Comparison of ENCODE assay signal across 9 cellular contexts in the genomic region with DNA sequence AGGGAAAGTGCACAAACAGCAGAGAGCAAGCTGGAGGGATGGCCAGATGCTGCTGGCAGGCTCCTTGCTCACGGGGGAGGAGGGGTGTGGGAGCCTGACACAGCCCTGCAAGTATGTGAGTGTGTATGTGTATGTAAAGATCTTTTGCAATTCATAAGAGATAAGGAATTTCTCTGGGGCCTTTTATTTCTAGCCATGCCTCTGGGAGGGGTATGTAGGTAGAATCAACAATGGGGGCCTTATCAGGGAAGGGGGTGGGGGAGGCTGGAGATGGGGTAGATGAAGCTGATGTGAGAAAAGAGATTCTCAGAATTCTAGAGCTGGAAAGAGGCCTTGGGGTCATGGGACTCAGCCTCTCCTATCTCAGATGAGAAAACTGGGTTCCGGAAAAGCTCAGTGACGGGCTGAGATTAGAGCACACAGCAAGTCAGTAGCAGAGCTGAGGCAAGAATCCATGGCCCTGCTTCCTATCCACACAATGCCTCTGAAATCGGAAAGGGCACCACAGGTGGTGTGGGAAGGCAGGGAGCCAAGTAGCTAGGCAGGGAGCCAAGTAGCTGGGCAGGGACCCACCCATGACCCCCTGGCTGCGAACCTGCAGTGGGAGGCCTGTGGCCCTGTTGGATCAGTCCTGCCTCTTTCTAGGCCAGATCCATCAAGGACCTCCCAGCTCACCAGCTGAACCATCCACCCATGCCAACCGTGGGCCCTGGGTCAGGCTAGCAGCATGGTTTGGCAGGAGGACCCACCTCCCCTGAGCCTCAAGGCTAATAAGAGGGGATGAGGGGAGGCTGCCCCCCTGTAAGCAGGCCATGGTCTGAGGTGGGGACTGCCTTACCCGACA. TPM values are rescaled to one million over a fixed set of nuclear protein-coding genes. Genes with fewer than 3 reads are reported as not detected.
DNase-seq lines count a peak whose midpoint lies in the region; ATAC-seq and TF ChIP-seq lines count a peak whose summit lies in the region.
"Had no signal": no experiment of that assay in that cellular context is flagged by ENCODE, and none has a peak within 500 bp of the region (broad histone marks: within the 10 kb centered on the region; RNA-seq: fewer than 3 reads in every experiment).

No MANE protein-coding gene starts in this region.

- no peak for TF ChIP-seq EP300 in esophagus muscularis mucosa (IDR thresholded peaks at IDR 0.05)

- no peak for TF ChIP-seq POLR2A in esophagus muscularis mucosa (IDR thresholded peaks at IDR 0.05; ENCODE audit: low read depth)

- H3K27ac ChIP-seq in SJSA1 (peak overlapping the region; percentile 52), esophagus muscularis mucosa (replicated peaks in 1 of 4) (no peak overlapping the region)

- 72% methylated on average over 5 of the region's 7 CpGs for WGBS in esophagus muscularis mucosa

- H3K4me1 ChIP-seq in SJSA1 (replicated peaks) (peaks cover 81% of the 10 kb centered on the region), esophagus muscularis mucosa (peaks cover 46 to 58% (median 51%) of the 10 kb centered on the region in 4 donors)

- DNase-seq in GM04503 (ENCODE audit: low read depth) (peak; percentile 45), SJSA1 (ENCODE audit: low read depth in 1 of 2, low spot score in 2 of 2) (peak; percentile 64 to 70), fibroblast of villous mesenchyme (ENCODE audit: low read depth) (peak; percentile 97), skeletal muscle cell (ENCODE audit: low read depth) (peak; percentile 89), T-helper 1 cell (no peak), SIG-M5 treated with dmso at 0.1 percent for 504 hours (lab: John Stamatoyannopoulos, UW; ENCODE audit: unreplicated experiment) (no peak), esophagus muscularis mucosa (ENCODE audit: extremely low spot score) (no peak)
- DNase-seq: activated B cell treated with CpG ODN at 0.5 μM for 24 hours had no signal

- intact Hi-C loops in esophagus muscularis mucosa (cut with DNase I): no loop called here

- TF ChIP-seq CTCF in fibroblast of villous mesenchyme (IDR thresholded peaks at IDR 0.05; ENCODE audit: insufficient read depth, low read depth, low read length) (no peak), esophagus muscularis mucosa (IDR thresholded peaks at IDR 0.05) (no peak)

- H3K27me3 ChIP-seq in SJSA1 (replicated peaks) (no peaks in the 10 kb centered on the region), esophagus muscularis mucosa (peaks cover 0 to 4% (median 0%) of the 10 kb centered on the region in 4 donors)

- ATAC-seq in GM21737 (IDR thresholded peaks at IDR 0.05; ENCODE audit: unreplicated experiment): no peak

- H3K4me3 ChIP-seq in SJSA1 (no peak overlapping the region), fibroblast of villous mesenchyme (ENCODE audit: low read depth, low read length) (no peak overlapping the region), skeletal muscle cell (ENCODE audit: low read depth, low read length) (no peak overlapping the region), esophagus muscularis mucosa (no peak overlapping the region)

- no peaks in the 10 kb centered on the region for H3K9me3 ChIP-seq in SJSA1 (replicated peaks)
- H3K9me3 ChIP-seq in esophagus muscularis mucosa: no peaks in the 10 kb centered on the region

- no peaks in the 10 kb centered on the region for H3K36me3 ChIP-seq in SJSA1
- no peaks in the 10 kb centered on the region for H3K36me3 ChIP-seq in esophagus muscularis mucosa

RNA-seq across cellular contexts. Expression of a gene that starts 54.7 kb away (rescaled TPM):
- 34.6 and 79.5 TPM in 2 replicates for total RNA-seq in SJSA1 (2014; rRNA removed; shearing (Covaris generic))
- 8.7 and 11.2 TPM in 2 replicates for total RNA-seq in fibroblast of villous mesenchyme
- 10 to 100 TPM; 21.7 to 66.7 (median 35.1) TPM for total RNA-seq in esophagus muscularis mucosa

Comparison
In these comparisons a context has a peak if more than half of its experiments do, and no peak if none do; other contexts are left out.
1. DNase-seq: peak in GM04503 (single experiment), SJSA1 (2 of 2), fibroblast of villous mesenchyme (single experiment) and skeletal muscle cell (single experiment); none in T-helper 1 cell (0 of 5), SIG-M5 treated with dmso at 0.1 percent for 504 hours (single experiment) and esophagus muscularis mucosa (single experiment).